Comparison of ENCODE assay signal across 14 cellular contexts in the genomic region with DNA sequence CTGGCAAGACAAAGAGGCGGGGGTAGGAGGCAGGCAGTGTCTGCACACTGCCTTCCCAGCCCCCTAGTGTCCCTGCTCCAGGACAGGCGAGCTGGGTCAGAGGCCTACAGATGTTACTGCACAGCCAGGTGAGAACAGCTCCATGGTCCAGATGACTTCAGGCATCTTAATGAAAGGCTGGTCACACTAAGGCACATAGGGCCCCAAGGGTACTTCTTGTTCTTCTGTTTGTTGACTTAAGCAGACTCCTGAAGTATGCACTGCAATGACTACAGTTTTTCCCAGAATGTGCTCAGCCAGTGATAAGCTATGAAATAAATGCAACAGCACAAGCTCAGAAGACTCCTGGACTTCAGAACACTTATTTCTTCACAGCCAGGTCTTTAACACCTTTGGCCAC.
"Had no signal": no experiment of that assay in that cellular context is flagged by ENCODE, and none has a peak within 500 bp of the region (broad histone marks: within the 10 kb centered on the region; RNA-seq: fewer than 3 reads in every experiment).

No MANE protein-coding gene starts in this region.

- H3K9me3 ChIP-seq: adrenal gland, sigmoid colon, transverse colon, vagina had no signal

- H3K36me3 ChIP-seq: adrenal gland, sigmoid colon, transverse colon, vagina had no signal

- H3K4me1 ChIP-seq: adrenal gland, left ventricle myocardium inferior, sigmoid colon, transverse colon, vagina had no signal

- DNase-seq: activated B cell treated with CpG ODN at 0.5 μM for 24 hours; activated CD4-positive, alpha-beta T cell treated with anti-CD3 and anti-CD28 coated beads for 48 hours; activated CD8-positive, alpha-beta memory T cell treated with anti-CD3 and anti-CD28 coated beads, Interleukin-2, amount 50 U/mL, for 4 hours; activated effector memory CD4-positive, alpha-beta T cell treated with anti-CD3 and anti-CD28 coated beads, Interleukin-2, amount 50 U/mL, for 16 hours; activated T-cell treated with anti-CD3 and anti-CD28 coated beads, Interleukin-2, amount 50 U/mL, for 48 hours; adrenal gland; effector memory CD8-positive, alpha-beta T cell; left ventricle myocardium inferior; mucosa of descending colon; naive B cell; sigmoid colon; transverse colon had no signal

- H3K27me3 ChIP-seq: adrenal gland, cardiac muscle cell, sigmoid colon, transverse colon, vagina had no signal

- H3K4me3 ChIP-seq: adrenal gland, cardiac muscle cell, left ventricle myocardium inferior, mucosa of descending colon, sigmoid colon, transverse colon, vagina had no signal

- H3K27ac ChIP-seq: adrenal gland, cardiac muscle cell, left ventricle myocardium inferior, sigmoid colon, transverse colon, vagina had no signal

- ATAC-seq: effector memory CD8-positive, alpha-beta T cell; mucosa of descending colon had no signal
